1 cellular context compared by ENCODE assay signal in genomic region chr13:55571237-55571867, GRCh38.
A peak's percentile ranks its signal among the peaks of the same experiment; 100 is the strongest.
TF ChIP-seq lines count a peak whose summit lies in the region.

No MANE protein-coding gene starts in this region.

TF ChIP-seq in WTC11, 78 proteins besides CTCF, POLR2A, EP300 and RAD21 (continued from another document):
- TF ChIP-seq ZNF425 (CRISPR knock-in tag; conservative IDR thresholded peaks at IDR 0.05) (peak; percentile 95), ATF6 (CRISPR knock-in tag; IDR thresholded peaks at IDR 0.05) (no peak), EMX1 (CRISPR knock-in tag; IDR thresholded peaks at IDR 0.05) (peak; percentile 97), ZNF532 (CRISPR knock-in tag; IDR thresholded peaks at IDR 0.05; ENCODE audit: borderline replicate concordance) (peak; percentile 98), PRRX2 (CRISPR knock-in tag; IDR thresholded peaks at IDR 0.05) (peak; percentile 95), NFE2L1 (CRISPR knock-in tag; IDR thresholded peaks at IDR 0.05) (peak; percentile 54; the same call in 1 of the 2 replicates), CREM (CRISPR knock-in tag; IDR thresholded peaks at IDR 0.05) (no peak), ZNF416 (CRISPR knock-in tag; IDR thresholded peaks at IDR 0.05) (peak; percentile 85), CBFB (CRISPR knock-in tag; IDR thresholded peaks at IDR 0.05; ENCODE audit: low read depth) (no peak), SMAD3 (CRISPR knock-in tag; IDR thresholded peaks at IDR 0.05; ENCODE audit: borderline replicate concordance) (0 out of 2 replicates have a peak, but pooled peaks have one; percentile 25), ARID4B (CRISPR knock-in tag; IDR thresholded peaks at IDR 0.05; ENCODE audit: borderline replicate concordance) (no peak), ZNF671 (CRISPR knock-in tag; IDR thresholded peaks at IDR 0.05) (peak; percentile 87), AR (CRISPR knock-in tag; IDR thresholded peaks at IDR 0.05) (peak; percentile 94), ZMAT4 (CRISPR knock-in tag; IDR thresholded peaks at IDR 0.05) (peak; percentile 7), SP1 (CRISPR knock-in tag; conservative IDR thresholded peaks at IDR 0.05) (peak; percentile 41; the same call in 1 of the 2 replicates)
